In genomic region chr1:207811319-207811718, GRCh38 we compare ENCODE assay signal across 13 cellular contexts. TPM values are rescaled to one million over a fixed set of nuclear protein-coding genes. Genes with fewer than 3 reads are reported as not detected.
A peak's percentile ranks its signal among the peaks of the same experiment; 100 is the strongest.
DNase-seq lines count a peak whose midpoint lies in the region; ATAC-seq and TF ChIP-seq lines count a peak whose summit lies in the region.
"Had no signal": no experiment of that assay in that cellular context is flagged by ENCODE, and none has a peak within 500 bp of the region (broad histone marks: within the 10 kb centered on the region; RNA-seq: fewer than 3 reads in every experiment).

No MANE protein-coding gene starts in this region.

- no peaks in the 10 kb centered on the region for H3K27me3 Mint-ChIP-seq in progenitor cell of endocrine pancreas
- H3K27me3 Mint-ChIP-seq: brain had no signal

- H3K4me3 ChIP-seq in left ventricle myocardium inferior (peak overlapping the region; percentile 54), uterus (no peak overlapping the region)

- no peak for DNase-seq in left ventricle myocardium inferior
- no peak for DNase-seq in Right ventricle myocardium superior
- DNase-seq in caudate nucleus (lab: John Stamatoyannopoulos, UW) = no peak
- DNase-seq in mucosa of gallbladder (ENCODE audit: low spot score) = peak; percentile 9
- no peak for DNase-seq in uterus
- DNase-seq in stimulated activated CD4-positive, alpha-beta T cell treated with anti-CD3 and anti-CD28 coated beads, Interleukin-15, amount 100 ng/mL, for 24 hours = no peak
- DNase-seq in progenitor cell of endocrine pancreas (ENCODE audit: low spot score, unreplicated experiment) = no peak
- DNase-seq: activated CD4-positive, alpha-beta T cell treated with anti-CD3 and anti-CD28 coated beads for 48 hours; RPMI8226; stimulated activated CD4-positive, alpha-beta T cell treated with anti-CD3 and anti-CD28 coated beads, Interleukin-1b, Interleukin-23, amount 100 ng/mL, for 48 hours had no signal

- H3K27ac Mint-ChIP-seq in progenitor cell of endocrine pancreas = no peak overlapping the region
- H3K27ac Mint-ChIP-seq: activated T-helper 2 cell treated with anti-CD3 and anti-CD28 coated beads, Interferon-gamma antibody, Interleukin-2, Interleukin-4, amounts not matched to agents 10 μg/mL and 5 μg/mL and 100 μg/mL, durations not matched to agents 14 hours and 24 hours and 36 hours had no signal

- H3K27me3 ChIP-seq in left ventricle myocardium inferior (ENCODE audit: low read depth) (no peaks in the 10 kb centered on the region), uterus (no peaks in the 10 kb centered on the region)

- no peak for ATAC-seq in Right ventricle myocardium superior (ENCODE audit: poor library complexity)
- ATAC-seq in GM18867 (IDR thresholded peaks at IDR 0.05; ENCODE audit: unreplicated experiment) = no peak

- peak overlapping the region; percentile 97 for H3K27ac ChIP-seq in left ventricle myocardium inferior (replicated peaks)
- H3K27ac ChIP-seq in caudate nucleus (ENCODE audit: low read depth, low read length) = peak overlapping the region; percentile 95
- H3K27ac ChIP-seq in uterus = peak overlapping the region; percentile 34 to 50

- H3K36me3 Mint-ChIP-seq in progenitor cell of endocrine pancreas (ENCODE audit: insufficient read depth) = peaks cover 2% of the 10 kb centered on the region

- TF ChIP-seq CTCF in left ventricle myocardium inferior (IDR thresholded peaks at IDR 0.05; ENCODE audit: borderline replicate concordance) (no peak), uterus (IDR thresholded peaks at IDR 0.05) (no peak), progenitor cell of endocrine pancreas (IDR thresholded peaks at IDR 0.05; ENCODE audit: unreplicated experiment) (no peak)

- peaks cover 98% of the 10 kb centered on the region for H3K36me3 ChIP-seq in left ventricle myocardium inferior
- no peaks in the 10 kb centered on the region for H3K36me3 ChIP-seq in uterus

- no peak overlapping the region for H3K4me3 Mint-ChIP-seq in progenitor cell of endocrine pancreas (ENCODE audit: low read depth)
- H3K4me3 Mint-ChIP-seq: brain had no signal

- intact Hi-C loops in left ventricle myocardium inferior (cut with micrococcal nuclease) (no loop called here), Right ventricle myocardium superior (cut with DNase I) (no loop called here), uterus (cut with DNase I; ENCODE audit: low total_unique reads) (no loop called here)

- peaks cover 12% of the 10 kb centered on the region for H3K4me1 Mint-ChIP-seq in progenitor cell of endocrine pancreas (ENCODE audit: low read depth)
- H3K4me1 Mint-ChIP-seq: brain had no signal

- H3K9me3 Mint-ChIP-seq in progenitor cell of endocrine pancreas (ENCODE audit: low read depth) = no peaks in the 10 kb centered on the region
- H3K9me3 Mint-ChIP-seq: activated T-helper 2 cell treated with anti-CD3 and anti-CD28 coated beads, Interferon-gamma antibody, Interleukin-2, Interleukin-4, amounts not matched to agents 10 μg/mL and 5 μg/mL and 100 μg/mL, durations not matched to agents 14 hours and 24 hours and 36 hours; brain had no signal

- H3K4me1 ChIP-seq in left ventricle myocardium inferior (peaks cover 100% of the 10 kb centered on the region), uterus (peaks cover 31 to 41% of the 10 kb centered on the region in 2 donors)

- no peak for TF ChIP-seq POLR2A in uterus (IDR thresholded peaks at IDR 0.05)

- H3K9me3 ChIP-seq in left ventricle myocardium inferior (replicated peaks) (no peaks in the 10 kb centered on the region), uterus (no peaks in the 10 kb centered on the region)

RNA-seq across cellular contexts. Expression of gene CD46, which starts 59.5 kb away (rescaled TPM):
- 105 TPM for total RNA-seq in left ventricle myocardium inferior
- total RNA-seq in Right ventricle myocardium superior = 86.0 TPM
- total RNA-seq in mucosa of gallbladder = 228 TPM
- total RNA-seq in uterus = 100 to 1,000 TPM; 118 to 195 (median 174) TPM
- 214 and 230 TPM in 2 replicates for total RNA-seq in progenitor cell of endocrine pancreas

Comparison
In these comparisons a context has a peak if more than half of its experiments do, and no peak if none do; other contexts are left out.
1. H3K27ac ChIP-seq: peak in every context shown above with its lines; median percentile 97 in left ventricle myocardium inferior; 95 in caudate nucleus; 42 in uterus.